Comparison of ENCODE assay signal across 7 cellular contexts in the genomic region with DNA sequence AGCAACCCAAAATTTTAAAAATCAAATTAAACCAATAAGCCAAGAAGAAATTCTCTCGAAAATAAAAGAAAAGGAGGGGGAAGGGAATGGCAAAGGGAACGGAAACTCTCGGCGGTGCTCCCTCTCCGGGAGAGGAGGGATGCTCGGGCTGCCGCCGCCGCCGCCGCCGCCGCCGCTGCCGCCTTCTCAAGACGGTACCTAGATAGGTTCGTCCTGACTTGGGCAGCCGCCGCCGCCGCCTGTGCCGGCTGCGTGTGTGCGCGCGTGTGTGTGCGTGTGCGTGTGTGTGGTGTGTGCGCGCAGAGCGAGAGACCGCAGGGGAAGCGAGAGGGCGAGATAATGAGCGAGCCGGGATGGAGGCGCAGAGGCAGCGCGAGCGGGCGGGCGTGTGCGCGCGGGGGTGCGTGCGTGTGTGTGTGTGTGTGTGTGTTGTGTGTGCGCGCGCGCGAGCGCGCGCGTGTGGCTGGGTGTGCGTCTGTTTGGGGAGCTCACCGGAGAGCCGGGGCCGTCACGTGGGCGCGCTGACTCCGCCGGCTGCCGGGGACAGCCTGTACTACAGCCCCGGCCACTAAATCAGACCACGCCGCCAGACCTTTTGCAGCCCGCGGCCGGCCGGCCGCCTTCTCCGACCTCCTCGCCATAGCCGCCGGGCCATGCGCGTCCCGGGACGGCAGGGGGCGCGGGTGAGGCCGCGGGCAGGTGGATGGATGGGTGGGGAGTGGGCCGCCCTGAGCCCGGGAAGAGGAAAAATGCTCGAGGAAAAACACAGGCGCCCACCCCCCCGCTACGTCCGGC.
DNase-seq lines count a peak whose midpoint lies in the region; ATAC-seq and TF ChIP-seq lines count a peak whose summit lies in the region.

No MANE protein-coding gene starts in this region.

- peak; percentile 56 for DNase-seq in NCI-H2081 treated with DMSO at 0.1 percent for 48 hours (lab: John Stamatoyannopoulos, UW)
- DNase-seq in WERI-Rb-1 = peak; percentile 93
- DNase-seq in central memory CD4-positive, alpha-beta T cell = peak; percentile 68
- peak; percentile 94 for DNase-seq in islet precursor cell
- DNase-seq in smooth muscle cell (lab: John Stamatoyannopoulos, UW; ENCODE audit: unreplicated experiment) = peak; percentile 61

- H3K4me3 ChIP-seq in WERI-Rb-1 (ENCODE audit: low read depth, low read length) = peak overlapping the region; percentile 62
- H3K4me3 ChIP-seq in smooth muscle cell = peak overlapping the region; percentile 74

- TF ChIP-seq CTCF in WERI-Rb-1 (IDR thresholded peaks at IDR 0.05; ENCODE audit: low read depth, low read length) = peak; percentile 79
- TF ChIP-seq CTCF in smooth muscle cell (IDR thresholded peaks at IDR 0.05; ENCODE audit: borderline replicate concordance, insufficient read depth, poor library complexity, severe bottlenecking) = peak; percentile 78

- peak overlapping the region; percentile 19; the same call in 1 of the 2 replicates for H3K27ac ChIP-seq in WERI-Rb-1
- peak overlapping the region; percentile 3 for H3K27ac ChIP-seq in smooth muscle cell (ENCODE audit: low read depth)

- H3K36me3 ChIP-seq in WERI-Rb-1 (no peaks in the 10 kb centered on the region), smooth muscle cell (ENCODE audit: low read depth) (no peaks in the 10 kb centered on the region)

- no peak overlapping the region for H3K9ac ChIP-seq in smooth muscle cell (ENCODE audit: low read depth)

- WGBS in smooth muscle cell (ENCODE audit: low lambda C conversion rate) = 1% methylated on average over 56 of the region's 93 CpGs

- H2AFZ ChIP-seq in smooth muscle cell (ENCODE audit: low read depth) = peak overlapping the region; percentile 85

- peak; percentile 54 for ATAC-seq in GM18502 (IDR thresholded peaks at IDR 0.05; ENCODE audit: poor library complexity, unreplicated experiment)
- peak; percentile 69 for ATAC-seq in HG02885 (IDR thresholded peaks at IDR 0.05; ENCODE audit: poor library complexity, unreplicated experiment)

- peak overlapping the region; percentile 85 for H3K4me2 ChIP-seq in smooth muscle cell

- H3K9me3 ChIP-seq in WERI-Rb-1 (ENCODE audit: severe bottlenecking) (no peaks in the 10 kb centered on the region), smooth muscle cell (replicated peaks; ENCODE audit: low read depth) (no peaks in the 10 kb centered on the region)

- H3K4me1 ChIP-seq in smooth muscle cell (ENCODE audit: low read depth) = peaks cover 13% of the 10 kb centered on the region

- no peaks in the 10 kb centered on the region for H3F3A ChIP-seq in smooth muscle cell (ENCODE audit: low read depth)

- no peaks in the 10 kb centered on the region for H3K79me2 ChIP-seq in smooth muscle cell (ENCODE audit: low read depth)

- H3K27me3 ChIP-seq in WERI-Rb-1 (ENCODE audit: insufficient read depth, low read depth, severe bottlenecking) = peaks cover 30% of the 10 kb centered on the region
- H3K27me3 ChIP-seq in smooth muscle cell (ENCODE audit: low read depth) = peaks cover 31% of the 10 kb centered on the region

- H4K20me1 ChIP-seq in smooth muscle cell (ENCODE audit: low read depth) = no peaks in the 10 kb centered on the region

Comparison
In these comparisons a context has a peak if more than half of its experiments do, and no peak if none do; other contexts are left out.
1. Peak in every context shown above with its lines: DNase-seq, ATAC-seq, H3K4me3 ChIP-seq and H3K27ac ChIP-seq.